38 cellular contexts compared by ENCODE assay signal in genomic region chr22:24947383-24947782, GRCh38. TPM values are rescaled to one million over a fixed set of nuclear protein-coding genes. Genes with fewer than 3 reads are reported as not detected.
"Had no signal": no experiment of that assay in that cellular context is flagged by ENCODE, and none has a peak within 500 bp of the region (broad histone marks: within the 10 kb centered on the region; RNA-seq: fewer than 3 reads in every experiment).

No MANE protein-coding gene starts in this region.

- FAIRE-seq: astrocyte, TTC549 had no signal

- H3K4me3 ChIP-seq: adrenal gland, body of pancreas, breast epithelium had no signal

- H3K9me3 ChIP-seq: adrenal gland, body of pancreas, breast epithelium had no signal

- H3K36me3 ChIP-seq: adrenal gland, brain microvascular endothelial cell, breast epithelium had no signal

- ATAC-seq: activated CD4-positive, alpha-beta T cell treated with anti-CD3 and anti-CD28 coated beads for 36 hours; activated CD4-positive, CD25-positive, alpha-beta regulatory T cell treated with anti-CD3 and anti-CD28 coated beads, Interleukin-2, amount 50 U/mL, for 24 hours; activated CD8-positive, alpha-beta memory T cell treated with anti-CD3 and anti-CD28 coated beads, Interleukin-2, amount 10 ng/mL, durations not matched to agents 7 days and 5 days; activated CD8-positive, alpha-beta T cell treated with anti-CD3 and anti-CD28 coated beads, Interleukin-2, amount 10 ng/mL, durations not matched to agents 7 days and 5 days; activated naive CD4-positive, alpha-beta T cell treated with anti-CD3 and anti-CD28 coated beads, Interleukin-2, amount 50 U/mL, for 72 hours; body of pancreas had no signal

- H3K36me3 Mint-ChIP-seq: activated CD8-positive, alpha-beta memory T cell treated with anti-CD3 and anti-CD28 coated beads, Interleukin-2, amount 10 ng/mL, durations not matched to agents 7 days and 5 days; activated naive CD4-positive, alpha-beta T cell treated with anti-CD3 and anti-CD28 coated beads, Interleukin-2, amount 50 U/mL, for 72 hours; activated naive CD8-positive, alpha-beta T cell treated with anti-CD3 and anti-CD28 coated beads for 36 hours had no signal

- DNase-seq: activated CD4-positive, alpha-beta memory T cell treated with anti-CD3 and anti-CD28 coated beads, Interleukin-2, amount 10 ng/mL, durations not matched to agents 7 days and 5 days; activated CD4-positive, alpha-beta T cell treated with anti-CD3 and anti-CD28 coated beads for 1 hour; activated CD4-positive, alpha-beta T cell treated with anti-CD3 and anti-CD28 coated beads for 36 hours; activated CD4-positive, alpha-beta T cell treated with anti-CD3 and anti-CD28 coated beads for 48 hours; activated CD4-positive, alpha-beta T cell treated with anti-CD3 and anti-CD28 coated beads, Interleukin-2, amount 10 ng/mL, durations not matched to agents 7 days and 5 days; activated CD4-positive, alpha-beta T cell treated with anti-CD3 and anti-CD28 coated beads, Interleukin-2, amount 50 U/mL, for 48 hours; activated CD4-positive, CD25-positive, alpha-beta regulatory T cell; activated CD8-positive, alpha-beta memory T cell treated with anti-CD3 and anti-CD28 coated beads for 24 hours; activated CD8-positive, alpha-beta memory T cell treated with anti-CD3 and anti-CD28 coated beads, Interleukin-2, amount 10 ng/mL, durations not matched to agents 7 days and 5 days; activated CD8-positive, alpha-beta memory T cell treated with anti-CD3 and anti-CD28 coated beads, Interleukin-2, amount 50 U/mL, for 48 hours; activated CD8-positive, alpha-beta T cell treated with anti-CD3 and anti-CD28 coated beads, Interleukin-2, amount 10 ng/mL, durations not matched to agents 7 days and 5 days; activated effector memory CD4-positive, alpha-beta T cell treated with Interleukin-2 at 50 U/mL for 16 hours; activated gamma-delta T cell; activated naive CD4-positive, alpha-beta T cell treated with anti-CD3 and anti-CD28 coated beads, Interleukin-2, amount 50 U/mL, for 16 hours; activated naive CD4-positive, alpha-beta T cell treated with Interleukin-2 at 50 U/mL for 16 hours; activated naive CD8-positive, alpha-beta T cell treated with anti-CD3 and anti-CD28 coated beads for 36 hours; activated T-cell treated with anti-CD3 and anti-CD28 coated beads, Interleukin-2, amount 50 U/mL, for 24 hours; activated T-cell treated with anti-CD3 and anti-CD28 coated beads, Interleukin-2, amount 50 U/mL, for 48 hours; adrenal gland; amniotic stem cell; aorta; brain microvascular endothelial cell; central memory CD4-positive, alpha-beta T cell; T-helper 1 cell; T-helper 2 cell; T-helper 9 cell had no signal

- H3K4me1 ChIP-seq: adrenal gland, breast epithelium had no signal

- H3K27me3 ChIP-seq: adrenal gland, body of pancreas, brain microvascular endothelial cell had no signal

- H3K9me3 Mint-ChIP-seq: activated CD4-positive, alpha-beta memory T cell treated with anti-CD3 and anti-CD28 coated beads, Interleukin-2, amount 10 ng/mL, durations not matched to agents 7 days and 5 days; activated CD4-positive, alpha-beta T cell treated with anti-CD3 and anti-CD28 coated beads, Interleukin-2, amount 10 ng/mL, durations not matched to agents 7 days and 5 days; activated naive CD4-positive, alpha-beta T cell treated with anti-CD3 and anti-CD28 coated beads, Interleukin-2, amount 50 U/mL, for 72 hours; activated naive CD8-positive, alpha-beta T cell treated with anti-CD3 and anti-CD28 coated beads for 36 hours; activated T-cell treated with anti-CD3 and anti-CD28 coated beads, Interleukin-2, amount 50 U/mL, for 24 hours; activated T-helper 2 cell treated with anti-CD3 and anti-CD28 coated beads, Interferon-gamma antibody, Interleukin-2, Interleukin-4, amounts not matched to agents 10 μg/mL and 5 μg/mL and 100 μg/mL, durations not matched to agents 14 hours and 24 hours and 36 hours; T-helper 1 cell treated with Interleukin-12 subunit alpha and Interleukin-12 subunit beta and Interleukin-4 antibody, amounts not matched to agents 30 μg/mL and 1 μg/mL, for 36 hours; T-helper 2 cell treated with Interferon-gamma antibody and Interleukin-4, amounts not matched to agents 5 μg/mL and 100 μg/mL, for 36 hours had no signal

- H3K27ac Mint-ChIP-seq: activated CD4-positive, alpha-beta memory T cell treated with anti-CD3 and anti-CD28 coated beads, Interleukin-2, amount 10 ng/mL, durations not matched to agents 7 days and 5 days; activated CD4-positive, alpha-beta T cell treated with anti-CD3 and anti-CD28 coated beads for 36 hours; activated CD4-positive, alpha-beta T cell treated with anti-CD3 and anti-CD28 coated beads, Interleukin-2, amount 10 ng/mL, durations not matched to agents 7 days and 5 days; activated CD8-positive, alpha-beta memory T cell treated with anti-CD3 and anti-CD28 coated beads, Interleukin-2, amount 10 ng/mL, durations not matched to agents 7 days and 5 days; activated CD8-positive, alpha-beta T cell treated with anti-CD3 and anti-CD28 coated beads, Interleukin-2, amount 10 ng/mL, durations not matched to agents 7 days and 5 days; activated naive CD4-positive, alpha-beta T cell treated with anti-CD3 and anti-CD28 coated beads, Interleukin-2, amount 50 U/mL, for 72 hours; activated naive CD8-positive, alpha-beta T cell treated with anti-CD3 and anti-CD28 coated beads for 36 hours; activated T-cell treated with anti-CD3 and anti-CD28 coated beads, Interleukin-2, amount 50 U/mL, for 24 hours; activated T-helper 2 cell treated with anti-CD3 and anti-CD28 coated beads, Interferon-gamma antibody, Interleukin-2, Interleukin-4, amounts not matched to agents 10 μg/mL and 5 μg/mL and 100 μg/mL, durations not matched to agents 14 hours and 24 hours and 36 hours; T-helper 1 cell treated with Interleukin-12 subunit alpha and Interleukin-12 subunit beta and Interleukin-4 antibody, amounts not matched to agents 30 μg/mL and 1 μg/mL, for 36 hours; T-helper 2 cell treated with Interferon-gamma antibody and Interleukin-4, amounts not matched to agents 5 μg/mL and 100 μg/mL, for 36 hours had no signal

- H3K4me3 Mint-ChIP-seq: activated CD4-positive, alpha-beta memory T cell treated with anti-CD3 and anti-CD28 coated beads, Interleukin-2, amount 10 ng/mL, durations not matched to agents 7 days and 5 days; activated CD4-positive, alpha-beta T cell treated with anti-CD3 and anti-CD28 coated beads for 36 hours; activated CD4-positive, alpha-beta T cell treated with anti-CD3 and anti-CD28 coated beads, Interleukin-2, amount 10 ng/mL, durations not matched to agents 7 days and 5 days; activated CD8-positive, alpha-beta memory T cell treated with anti-CD3 and anti-CD28 coated beads, Interleukin-2, amount 10 ng/mL, durations not matched to agents 7 days and 5 days; activated CD8-positive, alpha-beta T cell treated with anti-CD3 and anti-CD28 coated beads, Interleukin-2, amount 10 ng/mL, durations not matched to agents 7 days and 5 days; activated naive CD8-positive, alpha-beta T cell treated with anti-CD3 and anti-CD28 coated beads for 36 hours; activated T-cell treated with anti-CD3 and anti-CD28 coated beads, Interleukin-2, amount 50 U/mL, for 24 hours; T-helper 1 cell treated with Interleukin-12 subunit alpha and Interleukin-12 subunit beta and Interleukin-4 antibody, amounts not matched to agents 30 μg/mL and 1 μg/mL, for 36 hours; T-helper 2 cell treated with Interferon-gamma antibody and Interleukin-4, amounts not matched to agents 5 μg/mL and 100 μg/mL, for 36 hours had no signal

- H3K27ac ChIP-seq: adrenal gland, brain microvascular endothelial cell, VCaP had no signal

RNA-seq across cellular contexts. Expression of gene LHFPL7, which starts 0.9 kb away (rescaled TPM):
- total RNA-seq: activated CD4-positive, alpha-beta memory T cell treated with anti-CD3 and anti-CD28 coated beads, Interleukin-2, amount 10 ng/mL, durations not matched to agents 7 days and 5 days; activated CD4-positive, alpha-beta T cell treated with anti-CD3 and anti-CD28 coated beads for 36 hours; activated CD4-positive, alpha-beta T cell treated with anti-CD3 and anti-CD28 coated beads, Interleukin-2, amount 10 ng/mL, durations not matched to agents 7 days and 5 days; activated CD8-positive, alpha-beta memory T cell treated with anti-CD3 and anti-CD28 coated beads, Interleukin-2, amount 10 ng/mL, durations not matched to agents 7 days and 5 days; activated CD8-positive, alpha-beta T cell treated with anti-CD3 and anti-CD28 coated beads, Interleukin-2, amount 10 ng/mL, durations not matched to agents 7 days and 5 days; activated naive CD4-positive, alpha-beta T cell treated with anti-CD3 and anti-CD28 coated beads, Interleukin-2, amount 50 U/mL, for 72 hours; activated naive CD8-positive, alpha-beta T cell treated with anti-CD3 and anti-CD28 coated beads for 36 hours; activated T-helper 2 cell treated with anti-CD3 and anti-CD28 coated beads, Interferon-gamma antibody, Interleukin-2, Interleukin-4, amounts not matched to agents 10 μg/mL and 5 μg/mL and 100 μg/mL, durations not matched to agents 14 hours and 24 hours and 36 hours; adrenal gland; aorta; astrocyte; body of pancreas; breast epithelium; cardiac septum; cerebellum had no signal
- polyA plus RNA-seq: adrenal gland, aorta had no signal
